ENCODE assay signal across 36 cellular contexts in the genomic region with DNA sequence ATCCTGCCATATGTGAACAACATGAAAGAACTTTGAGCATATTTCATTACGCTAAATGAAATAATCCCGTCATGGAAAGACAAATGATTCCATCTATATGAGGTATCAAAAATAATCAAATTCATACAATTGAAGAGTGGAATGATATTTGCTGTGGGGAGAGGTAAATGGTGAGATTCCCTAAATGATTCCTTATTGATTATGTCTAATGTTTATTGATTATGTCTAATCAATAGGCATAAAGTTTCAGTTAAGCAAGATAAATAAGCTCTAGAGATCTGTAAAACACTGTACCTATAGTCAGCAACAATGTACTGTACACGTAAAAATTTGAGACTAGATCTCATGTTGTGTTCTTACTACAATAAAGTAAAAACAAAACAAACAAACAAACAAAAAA.
DNase-seq lines count a peak whose midpoint lies in the region; ATAC-seq, FAIRE-seq and TF ChIP-seq lines count a peak whose summit lies in the region.
"Had no signal": no experiment of that assay in that cellular context is flagged by ENCODE, and none has a peak within 500 bp of the region (broad histone marks: within the 10 kb centered on the region; RNA-seq: fewer than 3 reads in every experiment).

No MANE protein-coding gene starts in this region.

- H3K27me3 Mint-ChIP-seq in astrocyte (ENCODE audit: low read depth, unreplicated experiment), result no peaks in the 10 kb centered on the region
- H3K27me3 Mint-ChIP-seq in endothelial cell (ENCODE audit: unreplicated experiment), result peaks cover 3% of the 10 kb centered on the region
- H3K27me3 Mint-ChIP-seq in stimulated activated memory B cell treated with anti-CD40 and anti-IgM and Interleukin-4, amounts not matched to agents 10 μg/mL and 1 μg/mL and 100 μg/mL, for 72 hours, result peaks cover 14% of the 10 kb centered on the region

- H4K20me1 ChIP-seq in astrocyte (ENCODE audit: insufficient read depth, low read length), result no peaks in the 10 kb centered on the region
- H4K20me1 ChIP-seq in K562 (replicated peaks; ENCODE audit: control insufficient read depth, insufficient read depth, low read length), result no peaks in the 10 kb centered on the region
- H4K20me1 ChIP-seq: BLaER1; BLaER1 treated with 17β-estradiol and CSF1 and Interleukin-3, amounts not matched to agents 10 nM and 100 nM had no signal

- TF ChIP-seq POLR2A in H54 (IDR thresholded peaks at IDR 0.05; ENCODE audit: low read depth, low read length) (no peak), K562 (conservative IDR thresholded peaks at IDR 0.05) (no peak)

- H3K4me3 ChIP-seq in astrocyte (ENCODE audit: insufficient read depth, low read depth, low read length), result no peak overlapping the region
- H3K4me3 ChIP-seq in K562, result no peak overlapping the region
- H3K4me3 ChIP-seq in small intestine (ENCODE audit: low read depth in 1 of 2, low read length in 2 of 2), result no peak overlapping the region
- H3K4me3 ChIP-seq: A549; BLaER1; BLaER1 treated with 17β-estradiol and CSF1 and Interleukin-3, amounts not matched to agents 10 nM and 100 nM had no signal

- H3K36me3 ChIP-seq in astrocyte (ENCODE audit: insufficient read depth, low read length) (no peaks in the 10 kb centered on the region), K562 (ENCODE audit: control insufficient read depth, insufficient read depth, low read length) (no peaks in the 10 kb centered on the region), small intestine (ENCODE audit: control insufficient read depth in 2 of 2, insufficient read depth in 2 of 2, low read length in 2 of 2) (no peaks in the 10 kb centered on the region)
- H3K36me3 ChIP-seq: BE2C; BLaER1; BLaER1 treated with 17β-estradiol and CSF1 and Interleukin-3, amounts not matched to agents 10 nM and 100 nM had no signal

- in situ Hi-C loops in K562 (cut with MboI), result no loop called here
- in situ Hi-C loops in ACHN (cut with HindIII; ENCODE audit: low pct_ligation_motif_present, low pct_unique_long_range_greater_than_20kb, low sequenced_read_pairs), result no loop called here

- H3K36me3 Mint-ChIP-seq in astrocyte (ENCODE audit: low read depth, unreplicated experiment) (no peaks in the 10 kb centered on the region), endothelial cell (ENCODE audit: low read depth, unreplicated experiment) (no peaks in the 10 kb centered on the region)
- H3K36me3 Mint-ChIP-seq in stimulated activated memory B cell treated with anti-CD40 and anti-IgM and Interleukin-4, amounts not matched to agents 10 μg/mL and 1 μg/mL and 100 μg/mL, for 72 hours, result no peaks in the 10 kb centered on the region
- H3K36me3 Mint-ChIP-seq: CD14-positive monocyte; CD4-positive, alpha-beta memory T cell; CD4-positive, CD25-positive, alpha-beta regulatory T cell; CD8-positive, alpha-beta memory T cell; CD8-positive, alpha-beta T cell had no signal

- no peak for TF ChIP-seq RAD21 in K562 (CRISPR knock-in tag; conservative IDR thresholded peaks at IDR 0.05 in 1 of 2, IDR thresholded peaks at IDR 0.05 in 1 of 2)

- H3K4me2 ChIP-seq in astrocyte (ENCODE audit: low read length) (no peak overlapping the region), K562 (ENCODE audit: insufficient read depth, low read length) (no peak overlapping the region)
- H3K4me2 ChIP-seq: BLaER1 had no signal

- H3K4me1 Mint-ChIP-seq in astrocyte (ENCODE audit: low read depth, unreplicated experiment) (peaks cover 29% of the 10 kb centered on the region), endothelial cell (ENCODE audit: unreplicated experiment) (peaks cover 15% of the 10 kb centered on the region)
- peaks cover 5% of the 10 kb centered on the region for H3K4me1 Mint-ChIP-seq in stimulated activated memory B cell treated with anti-CD40 and anti-IgM and Interleukin-4, amounts not matched to agents 10 μg/mL and 1 μg/mL and 100 μg/mL, for 72 hours
- H3K4me1 Mint-ChIP-seq: CD14-positive monocyte; CD4-positive, alpha-beta memory T cell; CD4-positive, CD25-positive, alpha-beta regulatory T cell; CD8-positive, alpha-beta memory T cell had no signal

- POLR2A ChIA-PET in K562 (lab: Yijun Ruan, JAX), result no interaction called here

- peaks cover 9% of the 10 kb centered on the region for H3K9me3 Mint-ChIP-seq in astrocyte (ENCODE audit: unreplicated experiment)
- H3K9me3 Mint-ChIP-seq in endothelial cell (ENCODE audit: unreplicated experiment), result no peaks in the 10 kb centered on the region
- no peaks in the 10 kb centered on the region for H3K9me3 Mint-ChIP-seq in stimulated activated memory B cell treated with anti-CD40 and anti-IgM and Interleukin-4, amounts not matched to agents 10 μg/mL and 1 μg/mL and 100 μg/mL, for 72 hours
- H3K9me3 Mint-ChIP-seq: CD8-positive, alpha-beta T cell had no signal

- FAIRE-seq in H54 (lab: Jason Lieb, UNC) (peak; percentile 15), astrocyte (lab: Jason Lieb, UNC) (no peak), K562 (lab: Jason Lieb, UNC) (no peak), small intestine (lab: Jason Lieb, UNC) (no peak)
- FAIRE-seq: A204.1, D721Med had no signal

- H3K27ac ChIP-seq in astrocyte (ENCODE audit: low read depth, low read length) (no peak overlapping the region), K562 (ENCODE audit: extremely low read depth, low read depth, low read length) (no peak overlapping the region), small intestine (ENCODE audit: low read depth in 1 of 2, low read length in 1 of 2) (no peak overlapping the region)
- H3K27ac ChIP-seq: 22Rv1, A549, BLaER1, C4-2B had no signal

- intact Hi-C loops in K562 (cut with micrococcal nuclease), result no loop called here

- WGBS in K562 (ENCODE audit: insufficient coverage, low coverage, missing lambda C conversion rate), result 5% methylated on average over 3 of the region's 3 CpGs
- 76 to 82% (median 80%) methylated on average over 3 of the region's 3 CpGs for WGBS in small intestine, 3 donors

- no peak for ATAC-seq in K562
- ATAC-seq in stimulated activated memory B cell treated with anti-CD40 and anti-IgM and Interleukin-4, amounts not matched to agents 10 μg/mL and 1 μg/mL and 100 μg/mL, for 72 hours, result no peak
- ATAC-seq: A549; CD8-positive, alpha-beta T cell had no signal

- no peak for TF ChIP-seq EP300 in K562 (IDR thresholded peaks at IDR 0.05; ENCODE audit: low read length)

- no peak overlapping the region for H3K9ac ChIP-seq in astrocyte (ENCODE audit: low read length)
- no peak overlapping the region for H3K9ac ChIP-seq in K562 (ENCODE audit: insufficient read depth in 1 of 2, low read depth in 2 of 2, low read length in 2 of 2)
- H3K9ac ChIP-seq: BLaER1; BLaER1 treated with 17β-estradiol and CSF1 and Interleukin-3, amounts not matched to agents 10 nM and 100 nM had no signal

- DNase-seq in H54 (ENCODE audit: insufficient read length, low spot score) (no peak), astrocyte (ENCODE audit: low read depth) (no peak), K562 (ENCODE audit: extremely low read depth in 1 of 4, low spot score in 3 of 4) (no peak), endothelial cell (ENCODE audit: low spot score) (no peak), dedifferentiated amniotic fluid mesenchymal stem cell (ENCODE audit: extremely low spot score) (no peak), small intestine (no peak), ACHN (no peak)
- DNase-seq: 8988T; AML-193; BE2C; C1 segment of cervical spinal cord; Caco-2; Calu3; CD4-positive, alpha-beta memory T cell; CD4-positive, alpha-beta T cell; CD4-positive, CD25-positive, alpha-beta regulatory T cell; CD8-positive, alpha-beta memory T cell; CD8-positive, alpha-beta T cell; COR-L47; DMS 273 treated with DMSO at 0.1 percent for 48 hours; DMS153; DMS53; DMS79; DMS79 treated with DMSO at 0.1 percent for 48 hours; DND-41; EL had no signal

- H3K27ac Mint-ChIP-seq in astrocyte (ENCODE audit: unreplicated experiment) (peak overlapping the region; percentile 67), endothelial cell (ENCODE audit: unreplicated experiment) (peak overlapping the region; percentile 23)
- no peak overlapping the region for H3K27ac Mint-ChIP-seq in stimulated activated memory B cell treated with anti-CD40 and anti-IgM and Interleukin-4, amounts not matched to agents 10 μg/mL and 1 μg/mL and 100 μg/mL, for 72 hours
- H3K27ac Mint-ChIP-seq: B cell; CD14-positive monocyte; CD4-positive, alpha-beta memory T cell; CD4-positive, alpha-beta T cell; CD4-positive, CD25-positive, alpha-beta regulatory T cell; CD8-positive, alpha-beta memory T cell; CD8-positive, alpha-beta T cell had no signal

- peaks cover 19% of the 10 kb centered on the region for H3K4me1 ChIP-seq in astrocyte (ENCODE audit: insufficient read depth, low read length)
- H3K4me1 ChIP-seq in K562 (replicated peaks in 1 of 2; ENCODE audit: control insufficient read depth in 2 of 2, insufficient read depth in 2 of 2, low read length in 2 of 2), result no peaks in the 10 kb centered on the region
- no peaks in the 10 kb centered on the region for H3K4me1 ChIP-seq in small intestine (ENCODE audit: control insufficient read depth in 2 of 2, insufficient read depth in 1 of 2, low read depth in 1 of 2, low read length in 1 of 2)
- H3K4me1 ChIP-seq: BE2C, Caco-2 had no signal

- H3K79me2 ChIP-seq in astrocyte (ENCODE audit: insufficient read depth, low read length) (no peaks in the 10 kb centered on the region), K562 (ENCODE audit: control insufficient read depth, insufficient read depth, low read length) (no peaks in the 10 kb centered on the region)

- TF ChIP-seq CTCF in astrocyte (IDR thresholded peaks at IDR 0.05; ENCODE audit: insufficient read depth, low read depth, low read length) (no peak), K562 (IDR thresholded peaks at IDR 0.05 in 2 of 3, conservative IDR thresholded peaks at IDR 0.05 in 1 of 3; ENCODE audit: insufficient read depth in 2 of 3, low read depth in 1 of 3, low read length in 3 of 3) (no peak), endothelial cell (IDR thresholded peaks at IDR 0.05; ENCODE audit: unreplicated experiment) (no peak)

- no peak overlapping the region for H3K4me3 Mint-ChIP-seq in astrocyte (ENCODE audit: unreplicated experiment)
- no peak overlapping the region for H3K4me3 Mint-ChIP-seq in endothelial cell (ENCODE audit: unreplicated experiment)
- no peak overlapping the region for H3K4me3 Mint-ChIP-seq in stimulated activated memory B cell treated with anti-CD40 and anti-IgM and Interleukin-4, amounts not matched to agents 10 μg/mL and 1 μg/mL and 100 μg/mL, for 72 hours
- H3K4me3 Mint-ChIP-seq: B cell; CD14-positive monocyte; CD4-positive, alpha-beta memory T cell; CD4-positive, alpha-beta T cell; CD4-positive, CD25-positive, alpha-beta regulatory T cell; CD8-positive, alpha-beta memory T cell; CD8-positive, alpha-beta T cell had no signal

- H3K9me3 ChIP-seq in astrocyte (ENCODE audit: insufficient read depth, low read depth, low read length) (no peaks in the 10 kb centered on the region), K562 (replicated peaks; ENCODE audit: control insufficient read depth, insufficient read depth, low read depth, low read length) (no peaks in the 10 kb centered on the region), small intestine (ENCODE audit: control insufficient read depth, low read depth) (no peaks in the 10 kb centered on the region)
- H3K9me3 ChIP-seq: A549, BE2C, BLaER1, Caco-2 had no signal

- BruUV-seq in K562 (replicated peaks; lab: Mats Ljungman, UMichigan), result no TSS peak

- no peaks in the 10 kb centered on the region for H3K9me1 ChIP-seq in K562 (ENCODE audit: control insufficient read depth, insufficient read depth, low read length)

- CTCF ChIA-PET in K562 (lab: Yijun Ruan, JAX; ENCODE audit: low intra/inter-chr PET ratio), result no interaction called here

- H3K27me3 ChIP-seq in astrocyte (ENCODE audit: insufficient read depth, low read length) (no peaks in the 10 kb centered on the region), K562 (ENCODE audit: control insufficient read depth in 2 of 2, insufficient read depth in 2 of 2, low read length in 2 of 2) (no peaks in the 10 kb centered on the region), small intestine (ENCODE audit: control insufficient read depth in 2 of 2, insufficient read depth in 2 of 2, low read length in 2 of 2) (no peaks in the 10 kb centered on the region)
- H3K27me3 ChIP-seq: BE2C; BLaER1; BLaER1 treated with 17β-estradiol and CSF1 and Interleukin-3, amounts not matched to agents 10 nM and 100 nM had no signal

- H2AFZ ChIP-seq in astrocyte (ENCODE audit: low read depth, low read length), result no peak overlapping the region
- no peak overlapping the region for H2AFZ ChIP-seq in K562 (ENCODE audit: low read depth, low read length)
